In genomic region chr11:77561257-77561656, GRCh38 we compare ENCODE assay signal across 2 cellular contexts.
TF ChIP-seq lines count a peak whose summit lies in the region.

No MANE protein-coding gene starts in this region.

TF ChIP-seq in A549, 52 proteins besides CTCF, POLR2A, EP300 and RAD21:
- TF ChIP-seq CHD2 (IDR thresholded peaks at IDR 0.05; ENCODE audit: low read length, partially characterized antibody): no peak
- TF ChIP-seq JUNB (IDR thresholded peaks at IDR 0.05): no peak
- no peak for TF ChIP-seq HDAC2 (IDR thresholded peaks at IDR 0.05)
- no peak for TF ChIP-seq CEBPB (IDR thresholded peaks at IDR 0.05)
- TF ChIP-seq, protein P1, sequence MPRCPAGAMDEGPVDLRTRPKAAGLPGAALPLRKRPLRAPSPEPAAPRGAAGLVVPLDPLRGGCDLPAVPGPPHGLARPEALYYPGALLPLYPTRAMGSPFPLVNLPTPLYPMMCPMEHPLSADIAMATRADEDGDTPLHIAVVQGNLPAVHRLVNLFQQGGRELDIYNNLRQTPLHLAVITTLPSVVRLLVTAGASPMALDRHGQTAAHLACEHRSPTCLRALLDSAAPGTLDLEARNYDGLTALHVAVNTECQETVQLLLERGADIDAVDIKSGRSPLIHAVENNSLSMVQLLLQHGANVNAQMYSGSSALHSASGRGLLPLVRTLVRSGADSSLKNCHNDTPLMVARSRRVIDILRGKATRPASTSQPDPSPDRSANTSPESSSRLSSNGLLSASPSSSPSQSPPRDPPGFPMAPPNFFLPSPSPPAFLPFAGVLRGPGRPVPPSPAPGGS (IDR thresholded peaks at IDR 0.05): no peak

TF ChIP-seq in IMR-90, 13 proteins besides CTCF, POLR2A, EP300 and RAD21:
- no peak for TF ChIP-seq NFE2L2 (IDR thresholded peaks at IDR 0.05; ENCODE audit: low read depth, low read length)
- no peak for TF ChIP-seq MXI1 (IDR thresholded peaks at IDR 0.05; ENCODE audit: borderline replicate concordance, low read depth, low read length)
- no peak for TF ChIP-seq CHD1 (IDR thresholded peaks at IDR 0.05; ENCODE audit: low read depth, low read length)
- TF ChIP-seq CEBPB (IDR thresholded peaks at IDR 0.05; ENCODE audit: low read depth, low read length): no peak
- no peak for TF ChIP-seq BHLHE40 (IDR thresholded peaks at IDR 0.05; ENCODE audit: low read depth, low read length)
- no peak for TF ChIP-seq SMC3 (IDR thresholded peaks at IDR 0.05; ENCODE audit: low read depth, low read length)
- TF ChIP-seq, protein P2, sequence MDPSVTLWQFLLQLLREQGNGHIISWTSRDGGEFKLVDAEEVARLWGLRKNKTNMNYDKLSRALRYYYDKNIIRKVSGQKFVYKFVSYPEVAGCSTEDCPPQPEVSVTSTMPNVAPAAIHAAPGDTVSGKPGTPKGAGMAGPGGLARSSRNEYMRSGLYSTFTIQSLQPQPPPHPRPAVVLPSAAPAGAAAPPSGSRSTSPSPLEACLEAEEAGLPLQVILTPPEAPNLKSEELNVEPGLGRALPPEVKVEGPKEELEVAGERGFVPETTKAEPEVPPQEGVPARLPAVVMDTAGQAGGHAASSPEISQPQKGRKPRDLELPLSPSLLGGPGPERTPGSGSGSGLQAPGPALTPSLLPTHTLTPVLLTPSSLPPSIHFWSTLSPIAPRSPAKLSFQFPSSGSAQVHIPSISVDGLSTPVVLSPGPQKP (IDR thresholded peaks at IDR 0.05; ENCODE audit: borderline replicate concordance, low read depth, low read length): no peak
- no peak for TF ChIP-seq MAFK (IDR thresholded peaks at IDR 0.05; ENCODE audit: low read depth, low read length)
- TF ChIP-seq FOS (IDR thresholded peaks at IDR 0.05; ENCODE audit: low read depth, low read length): no peak
- TF ChIP-seq MAZ (IDR thresholded peaks at IDR 0.05; ENCODE audit: borderline replicate concordance, low read depth, low read length): no peak
- no peak for TF ChIP-seq RCOR1 (IDR thresholded peaks at IDR 0.05; ENCODE audit: insufficient replicate concordance, low read length)
- TF ChIP-seq RFX5 (IDR thresholded peaks at IDR 0.05; ENCODE audit: low read depth, low read length): no peak
- TF ChIP-seq, protein P3, sequence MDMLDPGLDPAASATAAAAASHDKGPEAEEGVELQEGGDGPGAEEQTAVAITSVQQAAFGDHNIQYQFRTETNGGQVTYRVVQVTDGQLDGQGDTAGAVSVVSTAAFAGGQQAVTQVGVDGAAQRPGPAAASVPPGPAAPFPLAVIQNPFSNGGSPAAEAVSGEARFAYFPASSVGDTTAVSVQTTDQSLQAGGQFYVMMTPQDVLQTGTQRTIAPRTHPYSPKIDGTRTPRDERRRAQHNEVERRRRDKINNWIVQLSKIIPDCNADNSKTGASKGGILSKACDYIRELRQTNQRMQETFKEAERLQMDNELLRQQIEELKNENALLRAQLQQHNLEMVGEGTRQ (IDR thresholded peaks at IDR 0.05; ENCODE audit: low read depth, low read length): no peak
